ENCODE assay signal across 18 cellular contexts in genomic region chr6:604579-604978, GRCh38.
"Had no signal": no experiment of that assay in that cellular context is flagged by ENCODE, and none has a peak within 500 bp of the region (broad histone marks: within the 10 kb centered on the region; RNA-seq: fewer than 3 reads in every experiment).

No MANE protein-coding gene starts in this region.

- H3K27me3 ChIP-seq: gastroesophageal sphincter, stomach had no signal

- H3K4me1 Mint-ChIP-seq: activated CD4-positive, alpha-beta T cell treated with anti-CD3 and anti-CD28 coated beads, Interleukin-2, amount 10 ng/mL, durations not matched to agents 7 days and 5 days; brain; central memory CD8-positive, alpha-beta T cell had no signal

- H3K27ac ChIP-seq: epithelial cell of prostate, gastroesophageal sphincter, stomach, thoracic aorta had no signal

- DNase-seq: activated CD4-positive, alpha-beta T cell treated with anti-CD3 and anti-CD28 coated beads, Interleukin-2, amount 10 ng/mL, durations not matched to agents 7 days and 5 days; activated gamma-delta T cell; amygdala; effector memory CD4-positive, alpha-beta T cell; islet precursor cell; mesenchymal stem cell; nephron progenitor cell; stimulated activated CD4-positive, alpha-beta T cell treated with anti-CD3 and anti-CD28 coated beads, Interleukin-2, amount 100 ng/mL, for 24 hours; stomach; T-helper 9 cell had no signal

- H3K4me3 ChIP-seq: gastroesophageal sphincter, stomach, thoracic aorta had no signal

- H3K27ac Mint-ChIP-seq: activated CD4-positive, alpha-beta T cell treated with anti-CD3 and anti-CD28 coated beads, Interleukin-2, amount 10 ng/mL, durations not matched to agents 7 days and 5 days; activated naive CD8-positive, alpha-beta T cell; brain; nephron progenitor cell had no signal

- H3K36me3 ChIP-seq: thoracic aorta had no signal

- H3K27me3 Mint-ChIP-seq: activated CD4-positive, alpha-beta T cell treated with anti-CD3 and anti-CD28 coated beads, Interleukin-2, amount 10 ng/mL, durations not matched to agents 7 days and 5 days; activated naive CD8-positive, alpha-beta T cell; brain; central memory CD8-positive, alpha-beta T cell had no signal

- H3K4me1 ChIP-seq: gastroesophageal sphincter, stomach had no signal

- H3K9me3 ChIP-seq: gastroesophageal sphincter, stomach, thoracic aorta had no signal

- H3K4me3 Mint-ChIP-seq: activated CD4-positive, alpha-beta T cell treated with anti-CD3 and anti-CD28 coated beads, Interleukin-2, amount 10 ng/mL, durations not matched to agents 7 days and 5 days; activated naive CD8-positive, alpha-beta T cell; brain; central memory CD8-positive, alpha-beta T cell; nephron progenitor cell had no signal

- ATAC-seq: gastroesophageal sphincter, left lobe of liver, sciatic nerve had no signal

- H3K9me3 Mint-ChIP-seq: central memory CD8-positive, alpha-beta T cell; nephron progenitor cell had no signal
